9 cellular contexts compared by ENCODE assay signal in the genomic region with DNA sequence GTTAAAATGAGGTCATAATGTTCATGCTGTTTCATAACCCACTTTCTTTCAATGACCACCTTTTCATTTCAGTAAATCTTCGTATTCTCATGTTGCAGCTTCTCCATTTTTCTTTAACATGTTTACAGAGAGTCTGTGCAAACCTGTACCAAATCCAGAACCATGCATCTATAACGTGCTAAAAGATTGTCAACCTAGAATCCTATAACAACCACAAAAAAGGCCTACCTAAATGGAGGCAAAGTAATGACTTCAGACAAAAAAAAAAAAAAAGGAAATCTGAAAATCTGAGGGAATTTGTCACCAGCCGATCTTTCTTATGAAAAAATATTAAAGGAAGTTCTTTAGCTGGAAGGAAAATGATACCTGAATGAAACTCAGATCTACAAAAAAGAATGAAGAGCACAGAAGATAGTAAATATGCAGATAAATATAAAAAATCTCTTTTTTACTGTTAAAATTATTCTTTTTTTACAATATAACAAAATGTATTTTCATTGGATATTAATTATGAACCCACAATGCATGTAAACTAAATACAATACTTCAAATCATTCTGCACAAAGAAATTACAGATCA. TPM values are rescaled to one million over a fixed set of nuclear protein-coding genes. Genes with fewer than 3 reads are reported as not detected.
A peak's percentile ranks its signal among the peaks of the same experiment; 100 is the strongest.
DNase-seq lines count a peak whose midpoint lies in the region; ATAC-seq and TF ChIP-seq lines count a peak whose summit lies in the region.
"Had no signal": no experiment of that assay in that cellular context is flagged by ENCODE, and none has a peak within 500 bp of the region (broad histone marks: within the 10 kb centered on the region; RNA-seq: fewer than 3 reads in every experiment).

No MANE protein-coding gene starts in this region.

- H3K4me1 ChIP-seq in PC-3 (ENCODE audit: insufficient read depth, low read length), result no peaks in the 10 kb centered on the region

- intact Hi-C loops in PC-3 (cut with micrococcal nuclease), result loop anchor here (5.0 to 10.0 kb wide), 2 partner anchors 87 to 120 kb away; no protein-coding TSS in a partner anchor

- no TSS peak for BruUV-seq in PC-3 (replicated peaks; lab: Mats Ljungman, UMichigan)

- H3F3A ChIP-seq in PC-3 (ENCODE audit: low read length, unreplicated experiment), result no peaks in the 10 kb centered on the region

- H3K4me3 ChIP-seq in GM06990 (replicated peaks; ENCODE audit: low read depth, low read length) (peak overlapping the region; percentile 78), PC-3 (ENCODE audit: low read length) (peak overlapping the region; percentile 78), epithelial cell of proximal tubule (ENCODE audit: low read depth, low read length) (peak overlapping the region; percentile 54), retinal pigment epithelial cell (ENCODE audit: low read length) (peak overlapping the region; percentile 52)

- H3K36me3 ChIP-seq in GM06990 (ENCODE audit: control insufficient read depth, insufficient read depth, low read length), result no peaks in the 10 kb centered on the region
- H3K36me3 ChIP-seq in PC-3 (ENCODE audit: low read depth, low read length), result no peaks in the 10 kb centered on the region

- ATAC-seq in PC-3 (no peak), HG02938 (IDR thresholded peaks at IDR 0.05; ENCODE audit: unreplicated experiment) (no peak), HG02610 (IDR thresholded peaks at IDR 0.05; ENCODE audit: unreplicated experiment) (no peak), HG03378 (IDR thresholded peaks at IDR 0.05; ENCODE audit: unreplicated experiment) (no peak)

- H2AFZ ChIP-seq in PC-3 (ENCODE audit: low read length), result peak overlapping the region; percentile 87

- DNase-seq in GM06990 (ENCODE audit: extremely low read depth, insufficient read length), result no peak
- DNase-seq in PC-3, result no peak
- no peak for DNase-seq in epithelial cell of proximal tubule (ENCODE audit: low read depth)
- no peak for DNase-seq in retinal pigment epithelial cell (ENCODE audit: low read depth)
- DNase-seq in T-helper 9 cell, result no peak

- no peak overlapping the region for H3K27ac ChIP-seq in PC-3 (ENCODE audit: low read length)

- H4K20me1 ChIP-seq in PC-3 (ENCODE audit: low read length), result no peaks in the 10 kb centered on the region

- no peaks in the 10 kb centered on the region for H3K9me3 ChIP-seq in PC-3 (ENCODE audit: low read length)

- H3K27me3 ChIP-seq in GM06990 (replicated peaks; ENCODE audit: control insufficient read depth, insufficient read depth, low read length) (no peaks in the 10 kb centered on the region), PC-3 (ENCODE audit: low read length) (no peaks in the 10 kb centered on the region)

- POLR2A ChIA-PET in PC-3 (lab: Charles Lee; ENCODE audit: unreplicated experiment), result no interaction called here

- CTCF ChIA-PET in PC-3 (lab: Charles Lee), result no interaction called here

- H3K79me2 ChIP-seq in PC-3 (ENCODE audit: low read length), result no peaks in the 10 kb centered on the region

- no peaks in the 10 kb centered on the region for H3K9me2 ChIP-seq in PC-3 (replicated peaks; ENCODE audit: low read length)

- H3K4me2 ChIP-seq in PC-3 (ENCODE audit: low read length), result peak overlapping the region; percentile 91

- no peak for TF ChIP-seq CTCF in GM06990 (IDR thresholded peaks at IDR 0.05; ENCODE audit: insufficient read depth, low read length, poor library complexity, severe bottlenecking)
- no peak for TF ChIP-seq CTCF in PC-3 (conservative IDR thresholded peaks at IDR 0.05; ENCODE audit: low read depth, low read length)
- no peak for TF ChIP-seq CTCF in epithelial cell of proximal tubule (conservative IDR thresholded peaks at IDR 0.05; ENCODE audit: low read depth, low read length)
- TF ChIP-seq CTCF in retinal pigment epithelial cell (conservative IDR thresholded peaks at IDR 0.05; ENCODE audit: low read depth, low read length), result no peak

- 0 out of 2 replicates have a peak overlapping the region, but pooled peaks have one; percentile 72 for H3K9ac ChIP-seq in PC-3 (ENCODE audit: low read length)

RNA-seq across cellular contexts. Expression of gene SLFN11, which starts 1.4 kb away (rescaled TPM):
- total RNA-seq in PC-3 (2014; rRNA removed), result 7.5 and 13.9 TPM in 2 replicates
- total RNA-seq in epithelial cell of proximal tubule, result 2.1 and 2.8 TPM in 2 replicates

RNA-seq across cellular contexts. Expression of gene SLFN12, which starts 57.4 kb away (rescaled TPM):
- total RNA-seq in PC-3 (2014; rRNA removed), result not detected in 2 replicates
- 13.3 and 13.7 TPM in 2 replicates for total RNA-seq in epithelial cell of proximal tubule
- total RNA-seq: NCI-H460 had no signal

Comparison
In these comparisons a context has a peak if more than half of its experiments do, and no peak if none do; other contexts are left out.
1. RNA of gene SLFN12, which starts 57.4 kb away (total RNA-seq): 13.3 to 13.7 TPM in epithelial cell of proximal tubule; not detected in PC-3; every median in the first group is over 10 times any median in the second.
2. Peak in every context shown above with its lines, with median percentiles within 50 percentile points of each other: H3K4me3 ChIP-seq.